19 cellular contexts compared by ENCODE assay signal in genomic region chr22:38781033-38781432, GRCh38. TPM values are rescaled to one million over a fixed set of nuclear protein-coding genes. Genes with fewer than 3 reads are reported as not detected.
DNase-seq lines count a peak whose midpoint lies in the region; ATAC-seq and TF ChIP-seq lines count a peak whose summit lies in the region.
"Had no signal": no experiment of that assay in that cellular context is flagged by ENCODE, and none has a peak within 500 bp of the region (broad histone marks: within the 10 kb centered on the region; RNA-seq: fewer than 3 reads in every experiment).

No MANE protein-coding gene starts in this region.

- no peaks in the 10 kb centered on the region for H3K36me3 Mint-ChIP-seq in activated naive CD4-positive, alpha-beta T cell treated with anti-CD3 and anti-CD28 coated beads, Interleukin-2, amount 50 U/mL, for 72 hours

- no peaks in the 10 kb centered on the region for H3K9me3 Mint-ChIP-seq in activated naive CD4-positive, alpha-beta T cell treated with anti-CD3 and anti-CD28 coated beads, Interleukin-2, amount 50 U/mL, for 72 hours
- H3K9me3 Mint-ChIP-seq: CD4-positive, alpha-beta memory T cell; H9 had no signal

- H3K4me1 ChIP-seq in Panc1 (ENCODE audit: control insufficient read depth, insufficient read depth, low read length) (no peaks in the 10 kb centered on the region), left ventricle myocardium inferior (peaks cover 51% of the 10 kb centered on the region)
- H3K4me1 ChIP-seq: Peyer's patch had no signal

- H3K9me3 ChIP-seq in Panc1 (ENCODE audit: control insufficient read depth, insufficient read depth, low read depth, low read length) (no peaks in the 10 kb centered on the region), left ventricle myocardium inferior (replicated peaks) (no peaks in the 10 kb centered on the region)
- H3K9me3 ChIP-seq: Peyer's patch had no signal

- no TSS peak for BruUV-seq in Panc1 (replicated peaks; lab: Mats Ljungman, UMichigan)

- POLR2A ChIA-PET in Panc1 (lab: Charles Lee), result interaction anchor here (0.6 kb wide), 1 partner anchor 78 kb away, joined by 4 read pairs; no protein-coding TSS in a partner anchor

- TF ChIP-seq CTCF in Panc1 (IDR thresholded peaks at IDR 0.05), result no peak
- TF ChIP-seq CTCF in left ventricle myocardium inferior (IDR thresholded peaks at IDR 0.05; ENCODE audit: borderline replicate concordance), result no peak
- no peak for TF ChIP-seq CTCF in GM13976 (IDR thresholded peaks at IDR 0.05; ENCODE audit: borderline replicate concordance, control extremely low read depth, extremely low read depth, insufficient read depth, missing control alignments)

- intact Hi-C loops in Panc1 (cut with micrococcal nuclease; ENCODE audit: unreplicated experiment) (no loop called here), left ventricle myocardium inferior (cut with micrococcal nuclease) (no loop called here), sciatic nerve (cut with DNase I) (no loop called here)

- H3K27me3 ChIP-seq in Panc1 (ENCODE audit: control insufficient read depth, insufficient read depth, low read length), result no peaks in the 10 kb centered on the region
- no peaks in the 10 kb centered on the region for H3K27me3 ChIP-seq in left ventricle myocardium inferior (ENCODE audit: low read depth)
- H3K27me3 ChIP-seq: Peyer's patch had no signal

- H3K27ac ChIP-seq in Panc1 (ENCODE audit: low read length) (no peak overlapping the region), left ventricle myocardium inferior (replicated peaks) (peak overlapping the region; percentile 93)
- H3K27ac ChIP-seq: Peyer's patch had no signal

- in situ Hi-C loops in Panc1 (cut with HindIII; ENCODE audit: low pct_unique_long_range_greater_than_20kb, low sequenced_read_pairs) (no loop called here), GM13976 (cut with MboI; ENCODE audit: low sequenced_read_pairs, unreplicated experiment) (no loop called here)

- no peak overlapping the region for H3K27ac Mint-ChIP-seq in activated naive CD4-positive, alpha-beta T cell treated with anti-CD3 and anti-CD28 coated beads, Interleukin-2, amount 50 U/mL, for 72 hours
- H3K27ac Mint-ChIP-seq: B cell; CD4-positive, alpha-beta memory T cell had no signal

- CTCF ChIA-PET in Panc1 (lab: Charles Lee), result interaction anchor here (1.1 kb wide), 1 partner anchor 12 kb away, joined by 4 read pairs; no protein-coding TSS in a partner anchor

- no peak for DNase-seq in Panc1 (ENCODE audit: low read depth, low spot score)
- peak; percentile 56 for DNase-seq in cerebellum (ENCODE audit: low spot score)
- DNase-seq in left ventricle myocardium inferior, result peak; percentile 77
- DNase-seq in sciatic nerve (ENCODE audit: low spot score), result no peak
- DNase-seq in activated naive CD4-positive, alpha-beta T cell treated with anti-CD3 and anti-CD28 coated beads, Interleukin-2, amount 50 U/mL, for 72 hours (ENCODE audit: low spot score in 2 of 2), result no peak
- DNase-seq in GM13976 (ENCODE audit: low spot score), result no peak
- no peak for DNase-seq in cortex of kidney (lab: John Stamatoyannopoulos, UW)
- DNase-seq: Calu3; CD4-positive, alpha-beta memory T cell; DMS53; H9; NCI-H1436 treated with DMSO at 0.1 percent for 48 hours; NCI-H2029 treated with DMSO at 0.1 percent for 48 hours; NCI-H2171 treated with DMSO at 0.1 percent for 48 hours; NCI-H510A treated with DMSO at 0.1 percent for 48 hours; Peyer's patch; SHP77 had no signal

- H3K4me3 ChIP-seq in Panc1 (ENCODE audit: low read depth in 2 of 2, low read length in 2 of 2), result no peak overlapping the region
- no peak overlapping the region for H3K4me3 ChIP-seq in left ventricle myocardium inferior
- H3K4me3 ChIP-seq: Peyer's patch had no signal

- no peaks in the 10 kb centered on the region for H3K36me3 ChIP-seq in Panc1 (ENCODE audit: control insufficient read depth, insufficient read depth, low read length)
- peaks cover 22% of the 10 kb centered on the region for H3K36me3 ChIP-seq in left ventricle myocardium inferior

- ATAC-seq in Panc1, result peak; percentile 42; the same call in 1 of the 2 replicates
- peak; percentile 21 for ATAC-seq in sciatic nerve
- ATAC-seq in activated naive CD4-positive, alpha-beta T cell treated with anti-CD3 and anti-CD28 coated beads, Interleukin-2, amount 50 U/mL, for 72 hours, result no peak
- ATAC-seq: SK-N-SH treated with all-trans-retinoic acid at 6 μM for 48 hours had no signal

RNA-seq across cellular contexts. Expression of gene DNAL4, which starts 12.9 kb away (rescaled TPM):
- total RNA-seq in Panc1 (2021; ENCODE audit: unreplicated experiment) (10.5 TPM), cerebellum (10.7 TPM), left ventricle myocardium inferior (10.0 TPM), sciatic nerve (11.1 TPM)
- polyA plus RNA-seq in Panc1 (2012; ENCODE audit: insufficient read length), result 21.8 TPM
- total RNA-seq in activated naive CD4-positive, alpha-beta T cell treated with anti-CD3 and anti-CD28 coated beads, Interleukin-2, amount 50 U/mL, for 72 hours, result 1 to 10 TPM; 5.2 to 7.8 TPM

RNA-seq across cellular contexts. Expression of gene SUN2, which starts 25.2 kb away (rescaled TPM):
- total RNA-seq in Panc1 (2021; ENCODE audit: unreplicated experiment) (45.1 TPM), cerebellum (84.7 TPM), left ventricle myocardium inferior (116 TPM), sciatic nerve (207 TPM)
- 46.4 TPM for polyA plus RNA-seq in Panc1 (2012; ENCODE audit: insufficient read length)
- 100 to 1,000 TPM; 142 to 241 TPM for total RNA-seq in activated naive CD4-positive, alpha-beta T cell treated with anti-CD3 and anti-CD28 coated beads, Interleukin-2, amount 50 U/mL, for 72 hours

Comparison
In these comparisons a context has a peak if more than half of its experiments do, and no peak if none do; other contexts are left out.
1. ATAC-seq: peak in Panc1 (single experiment) and sciatic nerve (single experiment); none in activated naive CD4-positive, alpha-beta T cell treated with anti-CD3 and anti-CD28 coated beads, Interleukin-2, amount 50 U/mL, for 72 hours (0 of 2).
2. DNase-seq: peak in cerebellum (single experiment) and left ventricle myocardium inferior (single experiment); none in Panc1 (single experiment), sciatic nerve (single experiment), activated naive CD4-positive, alpha-beta T cell treated with anti-CD3 and anti-CD28 coated beads, Interleukin-2, amount 50 U/mL, for 72 hours (0 of 2), GM13976 (single experiment) and cortex of kidney (single experiment).